ENCODE assay signal across 8 cellular contexts in the genomic region with DNA sequence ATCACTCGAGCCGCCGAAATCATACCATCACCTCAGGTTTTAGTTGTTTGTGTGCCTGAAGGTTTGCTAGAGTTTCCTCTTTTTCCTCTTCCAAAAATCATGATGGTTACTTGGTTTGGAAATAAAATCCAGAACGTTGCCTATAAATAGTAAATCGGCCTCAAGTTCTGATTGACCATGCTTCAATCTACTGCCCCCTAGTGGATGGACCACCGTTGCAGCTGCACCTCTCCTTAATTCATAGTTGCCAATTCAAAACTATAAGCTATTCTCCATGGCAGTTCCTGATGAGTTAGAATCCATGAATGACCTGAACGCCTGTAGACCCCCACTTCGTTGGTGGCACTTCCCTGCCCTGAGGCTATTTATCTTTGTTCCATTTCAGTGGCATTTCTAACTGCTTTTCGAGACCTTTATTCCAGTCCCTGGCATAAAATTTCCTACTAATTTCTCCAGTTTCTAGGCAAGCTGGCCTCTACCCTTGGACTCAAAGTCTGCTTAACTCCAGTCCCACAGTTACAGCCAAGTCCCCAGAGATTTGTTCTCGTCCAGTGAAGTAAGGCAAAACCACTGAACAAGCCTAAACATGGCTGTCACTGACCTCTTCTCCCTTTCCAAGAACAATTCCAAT.
DNase-seq lines count a peak whose midpoint lies in the region; ATAC-seq, FAIRE-seq and TF ChIP-seq lines count a peak whose summit lies in the region.

No MANE protein-coding gene starts in this region.

- no peaks in the 10 kb centered on the region for H3K27me3 ChIP-seq in GM06990 (replicated peaks; ENCODE audit: control insufficient read depth, insufficient read depth, low read length)

- no peak overlapping the region for H3K4me3 ChIP-seq in GM06990 (replicated peaks; ENCODE audit: low read depth, low read length)
- H3K4me3 ChIP-seq in epithelial cell of esophagus (ENCODE audit: low read length), result no peak overlapping the region

- peak; percentile 41 for DNase-seq in ACHN
- no peak for DNase-seq in GM06990 (ENCODE audit: extremely low read depth, insufficient read length)
- DNase-seq in HuH-7.5 (ENCODE audit: low spot score), result peak; percentile 10
- peak; percentile 42 for DNase-seq in SW480 (ENCODE audit: low spot score)
- DNase-seq in epithelial cell of esophagus (ENCODE audit: low read depth), result peak; percentile 74
- peak; percentile 52 for DNase-seq in myocyte (ENCODE audit: low read depth)
- DNase-seq in urothelium cell line (ENCODE audit: low spot score), result peak; percentile 34

- in situ Hi-C loops in ACHN (cut with HindIII; ENCODE audit: low pct_ligation_motif_present, low pct_unique_long_range_greater_than_20kb, low sequenced_read_pairs), result no loop called here

- FAIRE-seq in urothelium cell line (lab: Jason Lieb, UNC), result peak; percentile 32

- no peaks in the 10 kb centered on the region for H3K36me3 ChIP-seq in GM06990 (ENCODE audit: control insufficient read depth, insufficient read depth, low read length)

- ATAC-seq in HG02759 (IDR thresholded peaks at IDR 0.05; ENCODE audit: unreplicated experiment), result no peak

- TF ChIP-seq CTCF in GM06990 (IDR thresholded peaks at IDR 0.05; ENCODE audit: insufficient read depth, low read length, poor library complexity, severe bottlenecking) (peak; percentile 85), epithelial cell of esophagus (IDR thresholded peaks at IDR 0.05; ENCODE audit: insufficient read depth, low read depth, low read length, missing control alignments) (peak; percentile 80)
